18 cellular contexts compared by ENCODE assay signal in genomic region chrX:43805579-43805978, GRCh38.
DNase-seq lines count a peak whose midpoint lies in the region; ATAC-seq and TF ChIP-seq lines count a peak whose summit lies in the region.
"Had no signal": no experiment of that assay in that cellular context is flagged by ENCODE, and none has a peak within 500 bp of the region (broad histone marks: within the 10 kb centered on the region; RNA-seq: fewer than 3 reads in every experiment).

No MANE protein-coding gene starts in this region.

- no peak overlapping the region for H3K27ac ChIP-seq in mammary epithelial cell (ENCODE audit: insufficient read depth, low read depth, low read length)

- H3K9ac ChIP-seq in mammary epithelial cell (ENCODE audit: insufficient read depth, low read length) = no peak overlapping the region

- dilution Hi-C loops in mammary epithelial cell (cut with HindIII; ENCODE audit: low sequenced_read_pairs) = no loop called here

- intact Hi-C loops in MCF 10A (cut with micrococcal nuclease) = no loop called here
- intact Hi-C loops in mammary epithelial cell (cut with micrococcal nuclease) = no loop called here
- intact Hi-C loops in mucosa of descending colon (cut with DNase I, micrococcal nuclease) = no loop called here

- DNase-seq in MCF 10A (ENCODE audit: unreplicated experiment) (peak; percentile 8), mammary epithelial cell (no peak), choroid plexus epithelial cell (ENCODE audit: low read depth) (peak; percentile 1), mucosa of descending colon (peak in 1 of 3 donors; percentile 14), NCI-H82 treated with DMSO at 0.1 percent for 48 hours (lab: John Stamatoyannopoulos, UW; ENCODE audit: unreplicated experiment) (no peak)
- no peak for DNase-seq in stimulated activated CD4-positive, alpha-beta T cell treated with anti-CD3 and anti-CD28 coated beads, Interleukin-2, amount 100 ng/mL, for 24 hours
- DNase-seq: 8988T, GOT3, NCI-H1105 treated with DMSO at 0.1 percent for 48 hours, NCI-H1694, NCI-H510A, NCI-H774, OCI-M1, SHP77 had no signal

- ATAC-seq in mucosa of descending colon (peak; percentile 86), GM18907 (IDR thresholded peaks at IDR 0.05; ENCODE audit: unreplicated experiment) (no peak), HG02981 (IDR thresholded peaks at IDR 0.05; ENCODE audit: unreplicated experiment) (no peak)
- ATAC-seq: HCT116 had no signal

- H3K4me1 Mint-ChIP-seq in MCF 10A (ENCODE audit: insufficient read depth, unreplicated experiment) = no peaks in the 10 kb centered on the region
- H3K4me1 Mint-ChIP-seq: B cell had no signal

- no peaks in the 10 kb centered on the region for H3K9me3 ChIP-seq in mammary epithelial cell (replicated peaks; ENCODE audit: insufficient read depth, low read length)
- H3K9me3 ChIP-seq in mucosa of descending colon = no peaks in the 10 kb centered on the region

- no peaks in the 10 kb centered on the region for H3K36me3 Mint-ChIP-seq in MCF 10A (ENCODE audit: insufficient read depth, unreplicated experiment)

- no peak overlapping the region for H2AFZ ChIP-seq in mammary epithelial cell (ENCODE audit: low read depth, low read length)

- no peak overlapping the region for H3K27ac Mint-ChIP-seq in MCF 10A (ENCODE audit: low read depth, unreplicated experiment)
- H3K27ac Mint-ChIP-seq: B cell had no signal

- BruUV-seq in MCF 10A (replicated peaks; lab: Mats Ljungman, UMichigan) (no TSS peak), mammary epithelial cell (replicated peaks; lab: Mats Ljungman, UMichigan) (no TSS peak)

- H3K27me3 ChIP-seq in mammary epithelial cell (ENCODE audit: insufficient read depth, low read length) = peaks cover 4% of the 10 kb centered on the region

- H3K4me2 ChIP-seq in mammary epithelial cell (ENCODE audit: insufficient read depth, low read depth, low read length) = no peak overlapping the region

- no peaks in the 10 kb centered on the region for H3K36me3 ChIP-seq in mammary epithelial cell (ENCODE audit: insufficient read depth, low read length)
- H3K36me3 ChIP-seq in mucosa of descending colon (ENCODE audit: low read depth) = no peaks in the 10 kb centered on the region

- CTCF ChIA-PET in MCF 10A (lab: Yijun Ruan, JAX) = no interaction called here
- CTCF ChIA-PET in mammary epithelial cell (lab: Charles Lee; ENCODE audit: low non-redundant PET) = no interaction called here

- H3K79me2 ChIP-seq in mammary epithelial cell (ENCODE audit: insufficient read depth, low read length) = no peaks in the 10 kb centered on the region

- H3K27me3 Mint-ChIP-seq in MCF 10A (ENCODE audit: insufficient read depth, unreplicated experiment) = peaks cover 75% of the 10 kb centered on the region

- no peaks in the 10 kb centered on the region for H3K4me1 ChIP-seq in mammary epithelial cell (ENCODE audit: insufficient read depth, low read length)
- no peaks in the 10 kb centered on the region for H3K4me1 ChIP-seq in mucosa of descending colon (ENCODE audit: low read depth)

- POLR2A ChIA-PET in MCF 10A (lab: Yijun Ruan, JAX) = no interaction called here

- no peak overlapping the region for H3K4me3 Mint-ChIP-seq in MCF 10A (ENCODE audit: unreplicated experiment)
- H3K4me3 Mint-ChIP-seq: B cell had no signal

- no peak for TF ChIP-seq CTCF in MCF 10A (IDR thresholded peaks at IDR 0.05; ENCODE audit: unreplicated experiment)
- no peak for TF ChIP-seq CTCF in mammary epithelial cell (conservative IDR thresholded peaks at IDR 0.05 in 1 of 2, IDR thresholded peaks at IDR 0.05 in 1 of 2; ENCODE audit: extremely low read depth in 1 of 2, insufficient read depth in 1 of 2, low read depth in 1 of 2, low read length in 2 of 2)
- no peak for TF ChIP-seq CTCF in choroid plexus epithelial cell (conservative IDR thresholded peaks at IDR 0.05; ENCODE audit: low read depth, low read length)
- no peak for TF ChIP-seq CTCF in mucosa of descending colon (IDR thresholded peaks at IDR 0.05)

- H4K20me1 ChIP-seq in mammary epithelial cell (ENCODE audit: insufficient read depth, low read length) = no peaks in the 10 kb centered on the region

- in situ Hi-C loops in mammary epithelial cell (cut with MboI; ENCODE audit: low sequenced_read_pairs in 2 of 2) = no loop called here

- WGBS in mammary epithelial cell (ENCODE audit: low coverage, missing lambda C conversion rate) = 36% methylated on average over 2 of the region's 2 CpGs

- no peaks in the 10 kb centered on the region for H3K9me3 Mint-ChIP-seq in MCF 10A (ENCODE audit: unreplicated experiment)

- H3K4me3 ChIP-seq in mammary epithelial cell (replicated peaks in 1 of 3; ENCODE audit: insufficient read depth in 1 of 3, low read depth in 2 of 3, low read length in 3 of 3) (no peak overlapping the region), choroid plexus epithelial cell (ENCODE audit: low read depth, low read length) (no peak overlapping the region), mucosa of descending colon (no peak overlapping the region)

Comparison
In these comparisons a context has a peak if more than half of its experiments do, and no peak if none do; other contexts are left out.
1. DNase-seq: peak in MCF 10A (single experiment) and choroid plexus epithelial cell (single experiment); none in mammary epithelial cell (single experiment), NCI-H82 treated with DMSO at 0.1 percent for 48 hours (single experiment) and stimulated activated CD4-positive, alpha-beta T cell treated with anti-CD3 and anti-CD28 coated beads, Interleukin-2, amount 100 ng/mL, for 24 hours (0 of 2).